ENCODE assay signal across 1 cellular context in the genomic region with DNA sequence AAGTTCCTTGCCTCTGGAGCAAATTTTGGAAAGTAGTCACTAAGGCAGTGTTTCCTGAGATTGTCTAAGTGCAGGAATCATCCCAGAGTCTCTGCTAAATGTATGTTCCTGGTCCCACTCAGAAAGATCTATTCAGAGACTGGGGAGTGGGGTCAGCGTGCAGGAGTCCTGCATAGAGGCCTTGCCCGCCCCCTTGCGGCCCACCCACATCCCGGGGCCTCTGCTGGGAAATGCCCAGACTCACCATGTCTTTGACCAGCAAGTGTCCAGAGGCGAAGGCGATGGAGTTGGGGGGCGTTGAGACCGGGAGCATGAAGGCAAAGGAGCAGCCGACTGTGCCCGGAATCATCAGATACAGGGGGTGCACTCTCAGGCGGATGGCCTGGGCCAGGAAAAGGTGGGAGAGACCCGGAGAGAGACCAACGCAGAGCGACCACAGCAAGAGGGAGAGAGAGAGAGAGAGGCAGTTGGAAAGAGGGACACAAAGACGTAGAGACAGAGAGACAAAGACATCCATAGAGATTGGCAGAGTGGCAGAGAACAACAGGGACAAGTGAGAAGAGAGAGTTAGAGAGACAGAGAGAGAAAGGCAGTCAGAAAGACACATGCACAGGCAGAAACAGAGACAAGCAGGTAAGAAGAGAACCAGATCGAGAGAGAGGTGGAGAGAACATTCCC.
TF ChIP-seq lines count a peak whose summit lies in the region.

No MANE protein-coding gene starts in this region.

TF ChIP-seq in endothelial cell of umbilical vein, 7 proteins besides CTCF, POLR2A, EP300 and RAD21:
- TF ChIP-seq EZH2 (IDR thresholded peaks at IDR 0.05; ENCODE audit: borderline replicate concordance, low read depth, low read length, severe bottlenecking) (no peak), FOS (IDR thresholded peaks at IDR 0.05; ENCODE audit: borderline replicate concordance, insufficient read depth, low read length) (no peak), GATA2 (IDR thresholded peaks at IDR 0.05; ENCODE audit: insufficient read depth, insufficient read length, low read depth, low read length) (no peak), POLR2AphosphoS5 (IDR thresholded peaks at IDR 0.05; ENCODE audit: insufficient read depth, low read depth, low read length) (no peak), JUN (IDR thresholded peaks at IDR 0.05; ENCODE audit: borderline replicate concordance, insufficient read depth, insufficient read length, low read depth) (no peak), MYC (IDR thresholded peaks at IDR 0.05; ENCODE audit: low read depth, low read length) (no peak)
- TF ChIP-seq, protein P1, sequence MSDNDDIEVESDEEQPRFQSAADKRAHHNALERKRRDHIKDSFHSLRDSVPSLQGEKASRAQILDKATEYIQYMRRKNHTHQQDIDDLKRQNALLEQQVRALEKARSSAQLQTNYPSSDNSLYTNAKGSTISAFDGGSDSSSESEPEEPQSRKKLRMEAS (IDR thresholded peaks at IDR 0.05; ENCODE audit: insufficient read depth, insufficient read length) = no peak
